In genomic region chr11:33700425-33701271, GRCh38 we compare ENCODE assay signal across 8 cellular contexts. TPM values are rescaled to one million over a fixed set of nuclear protein-coding genes. Genes with fewer than 3 reads are reported as not detected.
A peak's percentile ranks its signal among the peaks of the same experiment; 100 is the strongest.
DNase-seq lines count a peak whose midpoint lies in the region; ATAC-seq, FAIRE-seq and TF ChIP-seq lines count a peak whose summit lies in the region.

C11orf91 (minus strand) TSS chr11:33700826; CDS start chr11:33700740, 86 bp downstream.

- H3K4me1 Mint-ChIP-seq in natural killer cell treated with Interleukin-12 subunit alpha and Interleukin-12 subunit beta and Interleukin-15 and Interleukin-18, amount 100 ng/mL, for 72 hours (ENCODE audit: low read depth in 2 of 2): peaks cover 15 to 16% of the 10 kb centered on the region in 2 donors

- no peaks in the 10 kb centered on the region for H3K27me3 ChIP-seq in RWPE2 (ENCODE audit: insufficient read depth, poor library complexity, severe bottlenecking)

- no peaks in the 10 kb centered on the region for H3K9me3 ChIP-seq in RWPE2 (ENCODE audit: severe bottlenecking)

- DNase-seq in EL: peak; percentile 98
- DNase-seq in H54 (ENCODE audit: insufficient read length, low spot score): peak; percentile 56
- peak; percentile 95 for DNase-seq in LoVo (ENCODE audit: low spot score)
- DNase-seq in RWPE2 (ENCODE audit: low spot score): peak; percentile 96
- DNase-seq in activated effector memory CD4-positive, alpha-beta T cell treated with Interleukin-2 at 50 U/mL for 16 hours: peak; percentile 93
- peak; percentile 99 for DNase-seq in fibroblast of pulmonary artery (ENCODE audit: low read depth)
- peak; percentile 94 for DNase-seq in natural killer cell treated with Interleukin-12 subunit alpha and Interleukin-12 subunit beta and Interleukin-15 and Interleukin-18, amount 100 ng/mL, for 72 hours (ENCODE audit: low spot score)
- peak; percentile 89 to 97 (median 91) for DNase-seq in stimulated activated naive CD4-positive, alpha-beta T cell (lab: John Stamatoyannopoulos, UW)

- peak within 1 kb of the TSS; percentile 34 to 68 for H3K27ac Mint-ChIP-seq in natural killer cell treated with Interleukin-12 subunit alpha and Interleukin-12 subunit beta and Interleukin-15 and Interleukin-18, amount 100 ng/mL, for 72 hours

- peak; percentile 34; the same call in 1 of the 2 replicates for TF ChIP-seq POLR2A in H54 (IDR thresholded peaks at IDR 0.05; ENCODE audit: low read depth, low read length)

- no peak for FAIRE-seq in H54 (lab: Jason Lieb, UNC)

- peak; percentile 56 for ATAC-seq in RWPE2 (ENCODE audit: low read depth)
- ATAC-seq in natural killer cell treated with Interleukin-12 subunit alpha and Interleukin-12 subunit beta and Interleukin-15 and Interleukin-18, amount 100 ng/mL, for 72 hours: peak; percentile 94 to 97

- no peaks in the 10 kb centered on the region for H3K9me3 Mint-ChIP-seq in natural killer cell treated with Interleukin-12 subunit alpha and Interleukin-12 subunit beta and Interleukin-15 and Interleukin-18, amount 100 ng/mL, for 72 hours

- H3K4me3 Mint-ChIP-seq in natural killer cell treated with Interleukin-12 subunit alpha and Interleukin-12 subunit beta and Interleukin-15 and Interleukin-18, amount 100 ng/mL, for 72 hours: peak within 1 kb of the TSS; percentile 89

- peaks cover 9% of the 10 kb centered on the region for H3K36me3 ChIP-seq in RWPE2 (ENCODE audit: low read depth)

- peak within 1 kb of the TSS; percentile 100 for H3K27ac ChIP-seq in RWPE2 (ENCODE audit: poor library complexity, severe bottlenecking)

- H3K36me3 Mint-ChIP-seq in natural killer cell treated with Interleukin-12 subunit alpha and Interleukin-12 subunit beta and Interleukin-15 and Interleukin-18, amount 100 ng/mL, for 72 hours: no peaks in the 10 kb centered on the region

- TF ChIP-seq CTCF in RWPE2 (IDR thresholded peaks at IDR 0.05; ENCODE audit: poor library complexity, severe bottlenecking): no peak
- TF ChIP-seq CTCF in fibroblast of pulmonary artery (IDR thresholded peaks at IDR 0.05; ENCODE audit: low read length, missing control alignments): no peak

- peaks cover 26 to 33% of the 10 kb centered on the region in 2 donors for H3K27me3 Mint-ChIP-seq in natural killer cell treated with Interleukin-12 subunit alpha and Interleukin-12 subunit beta and Interleukin-15 and Interleukin-18, amount 100 ng/mL, for 72 hours

- peaks cover 63% of the 10 kb centered on the region for H3K4me1 ChIP-seq in RWPE2 (ENCODE audit: insufficient read depth, poor library complexity, severe bottlenecking)

- H3K4me3 ChIP-seq in RWPE2 (ENCODE audit: severe bottlenecking): peak within 1 kb of the TSS; percentile 37
- H3K4me3 ChIP-seq in fibroblast of pulmonary artery (replicated peaks; ENCODE audit: low read depth, low read length): peak within 1 kb of the TSS; percentile 42

RNA-seq across cellular contexts. Expression of gene C11orf91, which starts in this region (rescaled TPM):
- not detected for total RNA-seq in natural killer cell treated with Interleukin-12 subunit alpha and Interleukin-12 subunit beta and Interleukin-15 and Interleukin-18, amount 100 ng/mL, for 72 hours

Comparison
In these comparisons a context has a peak if more than half of its experiments do, and no peak if none do; other contexts are left out.
1. Peak in every context shown above with its lines: DNase-seq, ATAC-seq, H3K4me3 ChIP-seq and H3K27ac ChIP-seq.
2. Peak in DNase-seq and ATAC-seq in natural killer cell treated with Interleukin-12 subunit alpha and Interleukin-12 subunit beta and Interleukin-15 and Interleukin-18, amount 100 ng/mL, for 72 hours; RNA of the gene not detected or under 1 TPM.